Comparison of ENCODE assay signal across 8 cellular contexts in genomic region chr9:36023260-36024048, GRCh38. TPM values are rescaled to one million over a fixed set of nuclear protein-coding genes. Genes with fewer than 3 reads are reported as not detected.
A peak's percentile ranks its signal among the peaks of the same experiment; 100 is the strongest.
DNase-seq lines count a peak whose midpoint lies in the region; ATAC-seq, FAIRE-seq and TF ChIP-seq lines count a peak whose summit lies in the region.

No MANE protein-coding gene starts in this region.

- peak; percentile 71 for TF ChIP-seq RAD21 in HepG2 (CRISPR knock-in tag; IDR thresholded peaks at IDR 0.05)

- H3K27ac ChIP-seq in colonic mucosa (no peak overlapping the region), HepG2 (ENCODE audit: extremely low read length, insufficient read depth, low read length) (no peak overlapping the region)

- CTCF ChIA-PET in HepG2 (lab: Yijun Ruan, JAX; ENCODE audit: low intra/inter-chr PET ratio, low total read pairs), result interaction anchor here (1.0 to 2.6 kb wide), 4 partner anchors 14 to 78 kb away, joined by 3 to 24 read pairs (median 11); no protein-coding TSS in a partner anchor

- H3K36me3 ChIP-seq in colonic mucosa, result no peaks in the 10 kb centered on the region
- H3K36me3 ChIP-seq in HepG2 (replicated peaks in 1 of 2; ENCODE audit: control insufficient read depth in 1 of 2, insufficient read depth in 2 of 2, low read length in 2 of 2), result no peaks in the 10 kb centered on the region

- POLR2A ChIA-PET in HepG2 (lab: Yijun Ruan, JAX), result interaction anchor here (1.0 kb wide), 1 partner anchor 13 kb away, joined by 3 read pairs; the partner anchor contains the start of gene RECK

- H3K9me3 ChIP-seq in colonic mucosa (no peaks in the 10 kb centered on the region), HepG2 (ENCODE audit: low read length) (no peaks in the 10 kb centered on the region)

- no peaks in the 10 kb centered on the region for H3K79me2 ChIP-seq in HepG2 (ENCODE audit: insufficient read depth, low read length)

- H3K4me1 ChIP-seq in colonic mucosa (no peaks in the 10 kb centered on the region), HepG2 (ENCODE audit: insufficient read depth, low read length) (no peaks in the 10 kb centered on the region; the same call in 1 of the 2 replicates)

- WGBS in HepG2 (ENCODE audit: low lambda C conversion rate), result 35% methylated on average over 12 of the region's 13 CpGs

- in situ Hi-C loops in HepG2 (cut with HindIII; ENCODE audit: extremely low pct_ligation_motif_present, low pct_unique_long_range_greater_than_20kb), result loop anchor here (5.0 kb wide), 1 partner anchor 66 kb away; the partner anchor contains the start of gene OR2S2

- FAIRE-seq in HepG2 (lab: Jason Lieb, UNC), result peak; percentile 73

- TF ChIP-seq CTCF in AG10803 (conservative IDR thresholded peaks at IDR 0.05; ENCODE audit: low read length) (peak; percentile 81), colonic mucosa (IDR thresholded peaks at IDR 0.05) (peak; percentile 69), HepG2 (CRISPR knock-in tag; IDR thresholded peaks at IDR 0.05) (peak; percentile 86)

- no peak overlapping the region for H3K4me2 ChIP-seq in HepG2 (ENCODE audit: low read depth, low read length)

- H3K9ac ChIP-seq in colonic mucosa (ENCODE audit: low read depth in 2 of 2, low read length in 2 of 2) (no peak overlapping the region), HepG2 (ENCODE audit: insufficient read depth, low read depth, low read length) (no peak overlapping the region)

- TF ChIP-seq EP300 in HepG2 (IDR thresholded peaks at IDR 0.05; ENCODE audit: low read depth in 2 of 2, low read length in 2 of 2) (no peak), HepG2 (CRISPR knock-in tag; IDR thresholded peaks at IDR 0.05; ENCODE audit: borderline replicate concordance) (no peak)

- H3K4me3 ChIP-seq in AG10803 (ENCODE audit: low read length), result no peak overlapping the region
- H3K4me3 ChIP-seq in colonic mucosa, result no peak overlapping the region
- H3K4me3 ChIP-seq in HepG2 (replicated peaks in 1 of 3; ENCODE audit: insufficient read depth in 1 of 3, low read depth in 2 of 3, low read length in 3 of 3), result no peak overlapping the region

- H3K27me3 ChIP-seq in colonic mucosa, result no peaks in the 10 kb centered on the region
- H3K27me3 ChIP-seq in HepG2 (ENCODE audit: control insufficient read depth in 1 of 2, insufficient read depth in 2 of 2, low read length in 2 of 2), result no peaks in the 10 kb centered on the region

- H4K20me1 ChIP-seq in HepG2 (ENCODE audit: insufficient read depth, low read length), result no peaks in the 10 kb centered on the region

- ATAC-seq in GM21717 (IDR thresholded peaks at IDR 0.05; ENCODE audit: unreplicated experiment), result peak; percentile 66
- peak; percentile 90 for ATAC-seq in HepG2
- ATAC-seq in GM18907 (IDR thresholded peaks at IDR 0.05; ENCODE audit: unreplicated experiment), result no peak

- intact Hi-C loops in colonic mucosa (cut with DNase I) (loop anchor here (2.0 to 5.0 kb wide), 2 partner anchors 67 to 126 kb away; no protein-coding TSS in a partner anchor), HepG2 (cut with micrococcal nuclease; ENCODE audit: unreplicated experiment) (loop anchor here (1.0 to 2.0 kb wide), 2 partner anchors 14 to 69 kb away; no protein-coding TSS in a partner anchor)

- no TSS peak for BruUV-seq in HepG2 (replicated peaks; lab: Mats Ljungman, UMichigan)

- DNase-seq in AG10803 (ENCODE audit: low read depth) (peak; percentile 72), NCI-H2227 treated with DMSO at 0.1 percent for 48 hours (lab: John Stamatoyannopoulos, UW) (peak; percentile 21), colonic mucosa (peak; percentile 81), HepG2 (ENCODE audit: low spot score) (peak; percentile 39)
- peak; percentile 57 to 65 for DNase-seq in activated CD4-positive, alpha-beta T cell treated with anti-CD3 and anti-CD28 coated beads for 4 hours
- DNase-seq in stimulated activated CD8-positive, alpha-beta memory T cell treated with anti-CD3 and anti-CD28 coated beads, Interleukin-12 subunit alpha, Interleukin-12 subunit beta, amount 100 ng/mL, for 1 hour (ENCODE audit: low read depth), result peak; percentile 49

- TF ChIP-seq POLR2A in HepG2 (IDR thresholded peaks at IDR 0.05; ENCODE audit: insufficient read depth in 1 of 2, low read depth in 2 of 2, low read length in 2 of 2), result no peak

- no peak overlapping the region for H2AFZ ChIP-seq in HepG2 (ENCODE audit: low read length)

TF ChIP-seq in HepG2, 621 proteins besides CTCF, POLR2A, EP300 and RAD21 (continues in another document):
- TF ChIP-seq PRDM10 (CRISPR knock-in tag; IDR thresholded peaks at IDR 0.05; ENCODE audit: low read depth) (no peak), HOXA9 (CRISPR knock-in tag; IDR thresholded peaks at IDR 0.05; ENCODE audit: borderline replicate concordance) (no peak), HMGXB4 (CRISPR knock-in tag; IDR thresholded peaks at IDR 0.05; ENCODE audit: borderline replicate concordance in 1 of 2, low read depth in 1 of 2) (0 out of 4 replicates have a peak, but pooled peaks of 1 of the 2 experiments have one; percentile 42), ZNF460 (CRISPR knock-in tag; IDR thresholded peaks at IDR 0.05; ENCODE audit: borderline replicate concordance) (no peak)

RNA-seq across cellular contexts. Expression of gene RECK, which starts 13.3 kb away (rescaled TPM):
- total RNA-seq in colonic mucosa (1 to 10 TPM; 1.6 to 4.5 TPM), HepG2 (2016; rRNA removed; fragmentation: Illumina TruSeq; extraction: Trizol) (2.3 and 3.1 TPM in 2 replicates)
- 2.0 and 3.0 TPM in 2 replicates for total RNA-seq in HepG2 (2016; cell fraction: cytosol; rRNA removed; fragmentation: Illumina TruSeq; extraction: Trizol; ENCODE audit: low read depth)
- 2.5 and 3.3 TPM in 2 replicates for total RNA-seq in HepG2 (2016; cell fraction: insoluble cytoplasmic fraction; rRNA removed; fragmentation: Illumina TruSeq; extraction: Trizol)
- 2.6 and 3.6 TPM in 2 replicates for total RNA-seq in HepG2 (2016; cell fraction: membrane; rRNA removed; fragmentation: Illumina TruSeq; extraction: Trizol)
- total RNA-seq in HepG2 (2016; cell fraction: nucleus; rRNA removed; fragmentation: Illumina TruSeq; extraction: Trizol), result 2.1 and 3.0 TPM in 2 replicates
- polyA plus RNA-seq in HepG2 (2011; rRNA removed), result 4.8 and 5.1 TPM in 2 replicates
- polyA plus RNA-seq in HepG2 (2011; cell fraction: cytosol; rRNA removed), result 3.0 and 4.2 TPM in 2 replicates
- polyA plus RNA-seq in HepG2 (2011; cell fraction: nucleus; rRNA removed), result 1.7 and 2.0 TPM in 2 replicates
- 4.0 and 5.9 TPM in 2 replicates for polyA plus RNA-seq in HepG2 (2012)
- polyA plus RNA-seq in HepG2 (2016; cell fraction: cytosol; fragmentation: Illumina TruSeq; extraction: Trizol; ENCODE audit: low read depth), result 3.6 and 5.0 TPM in 2 replicates
- 3.2 and 3.4 TPM in 2 replicates for polyA plus RNA-seq in HepG2 (2016; cell fraction: insoluble cytoplasmic fraction; fragmentation: Illumina TruSeq; extraction: Trizol; ENCODE audit: low read depth)
- polyA plus RNA-seq in HepG2 (2016; cell fraction: membrane; fragmentation: Illumina TruSeq; extraction: Trizol; ENCODE audit: low read depth), result 3.2 and 4.2 TPM in 2 replicates
- polyA plus RNA-seq in HepG2 (2016; cell fraction: nucleus; fragmentation: Illumina TruSeq; extraction: Trizol; ENCODE audit: insufficient read depth, low read depth), result 5.2 and 6.8 TPM in 2 replicates
- 1.0 and 3.0 TPM in 2 replicates for polyA minus RNA-seq in HepG2 (2011; rRNA and poly(A)+ RNA removed; ENCODE audit: low replicate concordance)
- 2.1 and 2.7 TPM in 2 replicates for polyA minus RNA-seq in HepG2 (2011; cell fraction: cytosol; rRNA and poly(A)+ RNA removed)
- polyA minus RNA-seq in HepG2 (2011; cell fraction: nucleus; rRNA and poly(A)+ RNA removed), result 3.0 and 4.0 TPM in 2 replicates

Comparison
In these comparisons a context has a peak if more than half of its experiments do, and no peak if none do; other contexts are left out.
1. DNase-seq: peak in every context shown above with its lines; median percentile 81 in colonic mucosa; 72 in AG10803; 61 in activated CD4-positive, alpha-beta T cell treated with anti-CD3 and anti-CD28 coated beads for 4 hours; 49 in stimulated activated CD8-positive, alpha-beta memory T cell treated with anti-CD3 and anti-CD28 coated beads, Interleukin-12 subunit alpha, Interleukin-12 subunit beta, amount 100 ng/mL, for 1 hour; 39 in HepG2; 21 in NCI-H2227 treated with DMSO at 0.1 percent for 48 hours.